In genomic region chr19:45508681-45508930, GRCh38 we compare ENCODE assay signal across 8 cellular contexts. TPM values are rescaled to one million over a fixed set of nuclear protein-coding genes. Genes with fewer than 3 reads are reported as not detected.
DNase-seq lines count a peak whose midpoint lies in the region; ATAC-seq and TF ChIP-seq lines count a peak whose summit lies in the region.

No MANE protein-coding gene starts in this region.

- peaks cover 16 to 22% of the 10 kb centered on the region in 2 experiments for H3K4me1 Mint-ChIP-seq in H9

- no peak overlapping the region for H2AK5ac ChIP-seq in H9 (ENCODE audit: insufficient read length, low read length)

- H3K79me2 ChIP-seq in H9 (ENCODE audit: insufficient read depth, low read length) (peaks cover 39% of the 10 kb centered on the region; the same call in 1 of the 2 replicates), hepatocyte (peaks cover 65% of the 10 kb centered on the region)

- H3K23ac ChIP-seq in H9 (ENCODE audit: insufficient read length, low read depth, low read length): no peak overlapping the region

- H4K91ac ChIP-seq in H9 (ENCODE audit: insufficient read length, low read depth, low read length): no peak overlapping the region

- no peaks in the 10 kb centered on the region; a peak in 1 of 5 replicates for H3K9me3 Mint-ChIP-seq in H9

- H3K79me1 ChIP-seq in H9 (ENCODE audit: insufficient read depth, low read depth, low read length, poor library complexity, severe bottlenecking): peaks cover 12% of the 10 kb centered on the region

- H3K4me2 ChIP-seq in H9 (ENCODE audit: insufficient read depth, insufficient read length, low read length) (peak overlapping the region; percentile 88), hepatocyte (peak overlapping the region; percentile 91)

- H3K27ac Mint-ChIP-seq in H9: peak overlapping the region in 1 of 3 experiments; percentile 94; a peak in 2 of 7 replicates

- H3T11ph ChIP-seq in H9 (ENCODE audit: low read length): no peak overlapping the region

- peak overlapping the region; percentile 71 for H2BK120ac ChIP-seq in H9 (ENCODE audit: low read depth, low read length, poor library complexity, severe bottlenecking)

- no peak overlapping the region for H3K56ac ChIP-seq in H9 (ENCODE audit: insufficient read length, low read depth, low read length)

- H2BK15ac ChIP-seq in H9 (ENCODE audit: low read depth, low read length): no peak overlapping the region

- H4K8ac ChIP-seq in H9 (replicated peaks; ENCODE audit: insufficient read length, low read depth, low read length): no peak overlapping the region

- H2BK5ac ChIP-seq in H9 (ENCODE audit: insufficient read length, low read length): no peak overlapping the region

- H3K27ac ChIP-seq in H9 (ENCODE audit: insufficient read length, low read depth, low read length) (peak overlapping the region; percentile 55), hepatocyte (peak overlapping the region; percentile 98), spleen (peak overlapping the region; percentile 96 to 100 (median 97))

- H3K9ac ChIP-seq in H9 (ENCODE audit: extremely low read depth, insufficient read length, low read length): peak overlapping the region; percentile 63

- H2BK20ac ChIP-seq in H9 (ENCODE audit: low read depth, low read length, poor library complexity, severe bottlenecking): no peak overlapping the region

- peak overlapping the region; percentile 83 for H3K4me3 ChIP-seq in WI38 (ENCODE audit: low read depth, low read length)
- H3K4me3 ChIP-seq in hepatocyte: peak overlapping the region; percentile 98
- peak overlapping the region; percentile 96 to 100 (median 98) for H3K4me3 ChIP-seq in spleen

- H3K27me3 ChIP-seq in H9 (ENCODE audit: insufficient read depth, low read length) (no peaks in the 10 kb centered on the region), hepatocyte (no peaks in the 10 kb centered on the region), spleen (replicated peaks in 1 of 7) (no peaks in the 10 kb centered on the region)

- H4K20me1 ChIP-seq in H9 (ENCODE audit: control insufficient read depth, insufficient read depth, insufficient read length) (no peaks in the 10 kb centered on the region), hepatocyte (ENCODE audit: insufficient read depth, poor library complexity, severe bottlenecking) (peaks cover 12% of the 10 kb centered on the region)

- H2BK12ac ChIP-seq in H9 (ENCODE audit: insufficient read length, low read depth, low read length): no peak overlapping the region

- peaks cover 0 to 24% (median 7%) of the 10 kb centered on the region in 3 experiments; a peak in 5 of 7 replicates for H3K36me3 Mint-ChIP-seq in H9 (ENCODE audit: insufficient read depth in 1 of 3, low read depth in 3 of 3)

- H3K36me3 ChIP-seq in hepatocyte (replicated peaks; ENCODE audit: insufficient read depth, low read depth) (no peaks in the 10 kb centered on the region), spleen (peaks cover 0 to 31% (median 0%) of the 10 kb centered on the region in 6 donors)

- H3K4me1 ChIP-seq in H9 (ENCODE audit: insufficient read depth, low read length) (no peaks in the 10 kb centered on the region; the same call in 1 of the 2 replicates), hepatocyte (ENCODE audit: insufficient read depth) (peaks cover 15% of the 10 kb centered on the region), spleen (peaks cover 40 to 78% (median 55%) of the 10 kb centered on the region in 6 donors)

- no peak for TF ChIP-seq POLR2A in spleen (IDR thresholded peaks at IDR 0.05)

- TF ChIP-seq CTCF in H9 (conservative IDR thresholded peaks at IDR 0.05) (no peak), WI38 (IDR thresholded peaks at IDR 0.05; ENCODE audit: low read depth, low read length) (no peak), hepatocyte (IDR thresholded peaks at IDR 0.05; ENCODE audit: poor library complexity) (no peak), spleen (IDR thresholded peaks at IDR 0.05 in 8 of 11, conservative IDR thresholded peaks at IDR 0.05 in 3 of 11) (no peak)

- ATAC-seq in HG03565 (IDR thresholded peaks at IDR 0.05; ENCODE audit: unreplicated experiment) (no peak), GM21737 (IDR thresholded peaks at IDR 0.05; ENCODE audit: unreplicated experiment) (no peak)

- WGBS in H9 (ENCODE audit: extremely low coverage, insufficient read length, low lambda C conversion rate): no CpG with 5 or more reads among the region's 6 CpGs
- 20% methylated on average over 2 of the region's 6 CpGs for WGBS in hepatocyte (ENCODE audit: low lambda C conversion rate, missing lambda C conversion rate)
- WGBS in spleen, 5 donors: 0 to 4% (median 0%) methylated on average over 4 to 6 of the region's 6 CpGs

- intact Hi-C loops in spleen (cut with DNase I; ENCODE audit: low total_unique reads): no loop called here

- peak overlapping the region; percentile 81 to 90 for H3K4me3 Mint-ChIP-seq in H9

- H4K5ac ChIP-seq in H9 (ENCODE audit: insufficient read length, low read depth, low read length): no peak overlapping the region

- no peak overlapping the region for H3K4ac ChIP-seq in H9 (ENCODE audit: low read depth, low read length)

- H3K18ac ChIP-seq in H9 (ENCODE audit: insufficient read length, low read depth, low read length): peak overlapping the region; percentile 72

- H2AFZ ChIP-seq in H9 (ENCODE audit: low read length): no peak overlapping the region
- H2AFZ ChIP-seq in hepatocyte: no peak overlapping the region

- H3K14ac ChIP-seq in H9 (ENCODE audit: insufficient read depth, low read length): no peak overlapping the region; the same call in 1 of the 2 replicates

- no peak for DNase-seq in H9
- no peak for DNase-seq in hepatocyte (ENCODE audit: low spot score)
- no peak for DNase-seq in spleen
- DNase-seq in NCI-H2171 (lab: John Stamatoyannopoulos, UW): no peak
- no peak for DNase-seq in COR-L47 (lab: John Stamatoyannopoulos, UW)

- H3K27me3 Mint-ChIP-seq in H9 (ENCODE audit: low read depth): no peaks in the 10 kb centered on the region

- peaks cover 20% of the 10 kb centered on the region for H3K23me2 ChIP-seq in H9 (ENCODE audit: insufficient read length, low read depth, low read length, poor library complexity, severe bottlenecking)

- H3K9me2 ChIP-seq in hepatocyte (replicated peaks; ENCODE audit: insufficient read depth): no peaks in the 10 kb centered on the region

- H3K9me3 ChIP-seq in H9 (ENCODE audit: control insufficient read depth, low read depth, low read length) (no peaks in the 10 kb centered on the region), hepatocyte (ENCODE audit: low read depth) (no peaks in the 10 kb centered on the region), spleen (no peaks in the 10 kb centered on the region)

RNA-seq across cellular contexts. Expression of gene VASP, which starts 1.3 kb away (rescaled TPM):
- total RNA-seq in H9 (2021) (157 and 162 TPM in 2 replicates), hepatocyte (57.3 and 68.9 TPM in 2 replicates), spleen (100 to 1,000 TPM; 146 to 386 (median 221) TPM)
- polyA plus RNA-seq in hepatocyte (86.0 and 92.6 TPM in 2 replicates), spleen (100 to 1,000 TPM; 154 to 210 (median 161) TPM)

RNA-seq across cellular contexts. Expression of gene PPM1N, which starts 10.4 kb away (rescaled TPM):
- total RNA-seq in H9 (2021) (7.7 and 8.1 TPM in 2 replicates), hepatocyte (0.40 and 1.9 TPM in 2 replicates), spleen (10 to 100 TPM in 2 of 7 donors, 1 to 10 TPM in 5; 6.3 to 21.4 (median 9.6) TPM)
- polyA plus RNA-seq in hepatocyte (0.59 and 1.4 TPM in 2 replicates), spleen (10 to 100 TPM in 2 of 3 donors, 1 to 10 TPM in 1; 9.5 to 13.4 (median 10.7) TPM)

RNA-seq across cellular contexts. Expression of gene RTN2, which starts 11.8 kb away (rescaled TPM):
- total RNA-seq in H9 (2021): 18.9 and 20.1 TPM in 2 replicates
- 3.4 and 7.8 TPM in 2 replicates for total RNA-seq in hepatocyte
- 12.2 and 14.8 TPM in 2 replicates for polyA plus RNA-seq in hepatocyte
- total RNA-seq in spleen: 10 to 100 TPM in 6 of 7 donors, 1 to 10 TPM in 1; 9.2 to 22.6 (median 15.1) TPM
- polyA plus RNA-seq in spleen: 1 to 10 TPM; 4.9 to 7.9 (median 7.6) TPM

RNA-seq across cellular contexts. Expression of gene FOSB, which starts 40.8 kb away (rescaled TPM):
- total RNA-seq in H9 (2021) (1.7 and 2.5 TPM in 2 replicates), hepatocyte (37.9 and 73.1 TPM in 2 replicates), spleen (10 to 100 TPM in 2 of 7 donors, 1 to 10 TPM in 4, under 1 TPM in 1; 0.92 to 41.7 (median 1.6) TPM)
- polyA plus RNA-seq in hepatocyte (114 and 168 TPM in 2 replicates), spleen (1 to 10 TPM in 2 of 3 donors, under 1 TPM in 1; 0.42 to 2.2 (median 1.3) TPM)
